ENCODE assay signal across 29 cellular contexts in the genomic region with DNA sequence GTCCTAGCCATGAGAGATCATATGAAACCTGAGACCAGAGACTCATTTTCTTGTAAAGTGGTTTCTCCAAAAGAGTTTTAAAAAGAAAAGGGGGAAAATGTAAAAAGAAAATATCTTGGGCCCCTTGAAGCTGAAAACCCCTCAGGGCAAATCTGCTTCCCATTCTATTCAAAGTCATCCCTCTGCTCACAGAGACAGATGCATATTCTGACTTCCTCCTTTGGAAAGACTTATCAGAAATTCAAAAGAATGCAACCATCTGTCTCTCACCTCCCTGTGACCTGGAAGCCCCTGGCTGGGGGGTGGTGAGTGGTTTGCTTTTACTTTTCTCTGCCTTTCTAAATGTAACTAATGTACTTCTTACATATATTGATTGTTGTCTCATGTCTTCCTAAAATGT.
"Had no signal": no experiment of that assay in that cellular context is flagged by ENCODE, and none has a peak within 500 bp of the region (broad histone marks: within the 10 kb centered on the region; RNA-seq: fewer than 3 reads in every experiment).

No MANE protein-coding gene starts in this region.

- H3K27me3 ChIP-seq: ascending aorta, body of pancreas, Peyer's patch had no signal

- H3K27ac ChIP-seq: ascending aorta, body of pancreas, coronary artery, Peyer's patch, RWPE1, VCaP had no signal

- DNase-seq: activated CD4-positive, alpha-beta memory T cell treated with anti-CD3 and anti-CD28 coated beads for 36 hours; activated CD4-positive, alpha-beta T cell treated with anti-CD3 and anti-CD28 coated beads, Interleukin-2, amount 10 ng/mL, durations not matched to agents 7 days and 5 days; activated CD4-positive, CD25-positive, alpha-beta regulatory T cell; activated CD8-positive, alpha-beta memory T cell treated with anti-CD3 and anti-CD28 coated beads for 24 hours; activated effector memory CD4-positive, alpha-beta T cell treated with anti-CD3 and anti-CD28 coated beads, Interleukin-2, amount 50 U/mL, for 16 hours; activated naive CD4-positive, alpha-beta T cell treated with Interleukin-2 at 50 U/mL for 16 hours; activated naive CD8-positive, alpha-beta T cell treated with anti-CD3 and anti-CD28 coated beads, Interleukin-2, amount 50 U/mL, for 24 hours; activated T-cell treated with anti-CD3 and anti-CD28 coated beads, Interleukin-2, amount 50 U/mL, for 4 hours; amniotic stem cell; body of pancreas; central memory CD4-positive, alpha-beta T cell; NCI-H1048; NCI-H146; NCI-H187 treated with DMSO at 0.1 percent for 48 hours; NCI-H2171; NCI-H2227 treated with DMSO at 0.1 percent for 48 hours; NCI-H446 treated with DMSO at 0.1 percent for 48 hours; NCI-H69; NK-92 treated with Interleukin-12 subunit alpha and Interleukin-12 subunit beta, amount 100 ng/mL, for 24 hours; Peyer's patch; Right ventricle myocardium superior; T-cell; T-helper 2 cell; T1000 had no signal

- H3K4me3 ChIP-seq: ascending aorta, body of pancreas, coronary artery, Peyer's patch had no signal

- ATAC-seq: activated naive CD4-positive, alpha-beta T cell treated with anti-CD3 and anti-CD28 coated beads, Interleukin-2, amount 50 U/mL, for 72 hours; activated naive CD8-positive, alpha-beta T cell treated with anti-CD3 and anti-CD28 coated beads, Interleukin-2, amount 50 U/mL, for 24 hours; activated T-cell treated with anti-CD3 and anti-CD28 coated beads, Interleukin-2, amount 50 U/mL, for 4 hours; body of pancreas; T-cell had no signal

- H3K36me3 ChIP-seq: ascending aorta, Peyer's patch had no signal

- H3K4me1 ChIP-seq: ascending aorta, body of pancreas, Peyer's patch had no signal
